Comparison of ENCODE assay signal across 1 cellular context in genomic region chr16:48395375-48395774, GRCh38.
TF ChIP-seq lines count a peak whose summit lies in the region.

No MANE protein-coding gene starts in this region.

TF ChIP-seq in liver, 16 proteins besides CTCF, POLR2A, EP300 and RAD21:
- peak; percentile 32 for TF ChIP-seq REST (IDR thresholded peaks at IDR 0.05)
- TF ChIP-seq FOXA2 (IDR thresholded peaks at IDR 0.05) = no peak
- TF ChIP-seq ATF3 (IDR thresholded peaks at IDR 0.05) = no peak
TF ChIP-seq in liver: peak in this region for 1.
